In genomic region chr2:60519259-60519863, GRCh38 we compare ENCODE assay signal across 14 cellular contexts. TPM values are rescaled to one million over a fixed set of nuclear protein-coding genes. Genes with fewer than 3 reads are reported as not detected.
DNase-seq lines count a peak whose midpoint lies in the region; ATAC-seq and TF ChIP-seq lines count a peak whose summit lies in the region.
"Had no signal": no experiment of that assay in that cellular context is flagged by ENCODE, and none has a peak within 500 bp of the region (broad histone marks: within the 10 kb centered on the region; RNA-seq: fewer than 3 reads in every experiment).

No MANE protein-coding gene starts in this region.

- H3K36me3 ChIP-seq in osteoblast (ENCODE audit: insufficient read depth, low read length) (no peaks in the 10 kb centered on the region), tibial artery (no peaks in the 10 kb centered on the region)
- H3K36me3 ChIP-seq: BE2C, left lung had no signal

- H3K27me3 ChIP-seq in osteoblast (ENCODE audit: insufficient read depth, low read length) (no peaks in the 10 kb centered on the region), tibial artery (peaks cover 0 to 6% of the 10 kb centered on the region in 2 donors)
- H3K27me3 ChIP-seq: BE2C, left lung had no signal

- H3K27ac ChIP-seq in VCaP: peak overlapping the region; percentile 79
- H3K27ac ChIP-seq in osteoblast (ENCODE audit: low read depth, low read length): no peak overlapping the region
- no peak overlapping the region for H3K27ac ChIP-seq in tibial artery
- H3K27ac ChIP-seq: left lung had no signal

- no peaks in the 10 kb centered on the region for H4K20me1 ChIP-seq in osteoblast (ENCODE audit: insufficient read depth, low read length)

- TF ChIP-seq CTCF in VCaP (conservative IDR thresholded peaks at IDR 0.05) (no peak), foreskin fibroblast (IDR thresholded peaks at IDR 0.05; ENCODE audit: low read depth, low read length) (no peak), osteoblast (IDR thresholded peaks at IDR 0.05; ENCODE audit: extremely low read depth, low read depth, low read length) (no peak), tibial artery (IDR thresholded peaks at IDR 0.05) (no peak)

- H3K4me1 ChIP-seq in osteoblast (ENCODE audit: insufficient read depth, low read length): peaks cover 20% of the 10 kb centered on the region
- no peaks in the 10 kb centered on the region for H3K4me1 ChIP-seq in tibial artery
- H3K4me1 ChIP-seq: BE2C had no signal

- ATAC-seq in HG03469 (IDR thresholded peaks at IDR 0.05; ENCODE audit: unreplicated experiment): no peak
- ATAC-seq: left lung; stimulated activated naive CD8-positive, alpha-beta T cell treated with anti-CD3 and anti-CD28 coated beads, Interleukin-15, Interleukin-2, amounts not matched to agents 100 U/mL and 50 U/mL, for 24 hours had no signal

- H3K4me2 ChIP-seq in osteoblast (ENCODE audit: insufficient read depth, low read length): no peak overlapping the region

- peak overlapping the region; percentile 35 for H2AFZ ChIP-seq in osteoblast (ENCODE audit: low read length)

- H3K9me3 ChIP-seq in osteoblast (ENCODE audit: low read depth, low read length) (no peaks in the 10 kb centered on the region), tibial artery (no peaks in the 10 kb centered on the region)
- H3K9me3 ChIP-seq: BE2C, left lung had no signal

- no peaks in the 10 kb centered on the region for H3K79me2 ChIP-seq in osteoblast (ENCODE audit: insufficient read depth, low read length)

- DNase-seq in AG20443 (ENCODE audit: low spot score): peak; percentile 54
- DNase-seq in foreskin fibroblast: peak; percentile 18 to 61
- no peak for DNase-seq in osteoblast (ENCODE audit: insufficient read length, low spot score, missing footprints)
- no peak for DNase-seq in MV-4-11 (lab: John Stamatoyannopoulos, UW)
- no peak for DNase-seq in tibial artery
- no peak for DNase-seq in HuH-7.5 (ENCODE audit: low spot score)
- DNase-seq: BE2C; effector CD4-positive, alpha-beta T cell; Karpas-422; left lung; stimulated activated naive CD8-positive, alpha-beta T cell treated with anti-CD3 and anti-CD28 coated beads, Interleukin-15, Interleukin-2, amounts not matched to agents 100 U/mL and 50 U/mL, for 24 hours had no signal

- H3K4me3 ChIP-seq in foreskin fibroblast (ENCODE audit: low read depth in 1 of 2, low read length in 2 of 2) (no peak overlapping the region), osteoblast (ENCODE audit: insufficient read depth, low read length) (no peak overlapping the region), tibial artery (no peak overlapping the region)
- H3K4me3 ChIP-seq: left lung, skin epidermis had no signal

- intact Hi-C loops in tibial artery (cut with DNase I; ENCODE audit: low total_unique reads): no loop called here

RNA-seq across cellular contexts. Expression of gene BCL11A, which starts 34.1 kb away (rescaled TPM):
- 0.29 and 1.4 TPM in 2 replicates for total RNA-seq in osteoblast

Comparison
In these comparisons a context has a peak if more than half of its experiments do, and no peak if none do; other contexts are left out.
1. DNase-seq: peak in AG20443 (single experiment) and foreskin fibroblast (2 of 2); none in osteoblast (single experiment), MV-4-11 (single experiment), tibial artery (0 of 2) and HuH-7.5 (single experiment).